Comparison of ENCODE assay signal across 8 cellular contexts in the genomic region with DNA sequence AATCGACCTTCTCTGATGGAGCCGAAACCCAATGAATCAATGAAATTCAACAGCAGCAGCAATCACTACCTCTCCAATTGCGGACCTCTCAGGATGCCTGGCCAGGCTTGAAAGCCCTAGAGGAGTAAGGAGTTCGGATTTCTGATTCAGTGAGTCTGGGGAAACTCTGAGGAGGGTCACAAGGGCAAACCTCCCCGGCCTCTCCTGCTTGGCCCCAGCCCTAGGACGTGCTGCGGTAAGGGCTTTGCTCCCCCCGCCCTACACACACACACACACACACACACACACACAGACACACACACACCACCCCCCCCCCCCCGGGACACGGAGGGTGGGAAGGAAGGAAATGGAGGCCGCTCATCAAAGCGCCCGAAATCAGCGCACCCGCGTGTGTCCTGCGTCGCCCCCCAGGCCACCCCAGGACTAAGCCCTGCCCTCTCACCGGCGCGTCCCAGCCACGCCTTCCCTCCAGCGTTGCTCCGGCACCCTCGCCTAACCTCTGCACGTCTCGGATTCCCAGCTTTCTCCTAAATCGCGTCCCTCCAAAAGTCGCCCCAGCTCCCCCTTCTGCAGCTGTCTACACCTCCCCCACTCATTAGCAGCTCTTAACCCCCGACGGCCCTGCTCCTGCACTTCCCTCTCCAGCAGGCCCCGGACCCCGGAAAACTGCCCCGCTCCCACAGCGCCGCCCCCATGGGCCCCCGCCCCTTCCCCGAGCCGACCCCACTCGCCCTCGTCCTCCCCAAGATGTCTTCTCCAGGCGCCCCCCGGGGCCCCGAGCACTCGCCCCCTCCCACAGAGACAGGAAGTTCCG. TPM values are rescaled to one million over a fixed set of nuclear protein-coding genes. Genes with fewer than 3 reads are reported as not detected.
DNase-seq lines count a peak whose midpoint lies in the region; ATAC-seq and TF ChIP-seq lines count a peak whose summit lies in the region.

No MANE protein-coding gene starts in this region.

- peak overlapping the region; percentile 95 for H3K4me3 Mint-ChIP-seq in WTC11
- peak overlapping the region; percentile 93 for H3K4me3 Mint-ChIP-seq in mesothelial cell of epicardium

- H3K27me3 Mint-ChIP-seq in WTC11 (ENCODE audit: low read depth): peaks cover 14% of the 10 kb centered on the region
- H3K27me3 Mint-ChIP-seq in mesothelial cell of epicardium (ENCODE audit: low read depth): no peaks in the 10 kb centered on the region

- H3K4me3 ChIP-seq in HL-60 (replicated peaks; ENCODE audit: insufficient read depth, low read length): peak overlapping the region; percentile 88
- H3K4me3 ChIP-seq in thoracic aorta: peak overlapping the region; percentile 80

- CTCF ChIA-PET in WTC11 (lab: Charles Lee): interaction anchor here (0.7 to 2.9 kb wide), 9 partner anchors 12 to 146 kb away, joined by 3 to 16 read pairs (median 5); no protein-coding TSS in a partner anchor

- H3K9me3 ChIP-seq in thoracic aorta: no peaks in the 10 kb centered on the region

- H3K27me3 ChIP-seq in HL-60 (ENCODE audit: insufficient read depth, poor library complexity, severe bottlenecking) (no peaks in the 10 kb centered on the region), thoracic aorta (replicated peaks; ENCODE audit: insufficient read depth) (no peaks in the 10 kb centered on the region)

- DNase-seq in DMS 273 (lab: John Stamatoyannopoulos, UW; ENCODE audit: unreplicated experiment) (peak; percentile 63), DMS 273 treated with DMSO at 0.1 percent for 48 hours (lab: John Stamatoyannopoulos, UW) (no peak), HL-60 (ENCODE audit: low read depth in 1 of 2, low spot score in 1 of 2) (peak in 1 of 2 experiments; percentile 28), WTC11 (ENCODE audit: low spot score) (peak; percentile 65), ecto neural progenitor cell (ENCODE audit: low spot score) (peak; percentile 79), mesothelial cell of epicardium (ENCODE audit: low spot score in 2 of 2, unreplicated experiment in 2 of 2) (peak; percentile 39 to 54), thoracic aorta (ENCODE audit: low spot score) (no peak), hippocampal formation (lab: John Stamatoyannopoulos, UW) (no peak)

- H3K36me3 Mint-ChIP-seq in WTC11 (peaks cover 6% of the 10 kb centered on the region), mesothelial cell of epicardium (no peaks in the 10 kb centered on the region)

- H3K27ac ChIP-seq in HL-60 (replicated peaks) (peak overlapping the region; percentile 51), thoracic aorta (peak overlapping the region; percentile 69 to 71)

- H3K36me3 ChIP-seq in thoracic aorta: no peaks in the 10 kb centered on the region

- H3K27ac Mint-ChIP-seq in WTC11 (peak overlapping the region; percentile 91), mesothelial cell of epicardium (peak overlapping the region; percentile 92)

- TF ChIP-seq CTCF in HL-60 (IDR thresholded peaks at IDR 0.05; ENCODE audit: insufficient read depth, low read length) (no peak), WTC11 (IDR thresholded peaks at IDR 0.05) (no peak), mesothelial cell of epicardium (IDR thresholded peaks at IDR 0.05; ENCODE audit: unreplicated experiment) (no peak), thoracic aorta (IDR thresholded peaks at IDR 0.05) (no peak)

- H3K4me1 ChIP-seq in thoracic aorta (ENCODE audit: control insufficient read depth in 1 of 2, low read depth in 2 of 2): peaks cover 4 to 34% of the 10 kb centered on the region in 2 donors

- H3K4me1 Mint-ChIP-seq in WTC11 (peaks cover 30% of the 10 kb centered on the region), mesothelial cell of epicardium (peaks cover 30% of the 10 kb centered on the region)

- peaks cover 8% of the 10 kb centered on the region for H3K9me3 Mint-ChIP-seq in WTC11
- H3K9me3 Mint-ChIP-seq in mesothelial cell of epicardium: no peaks in the 10 kb centered on the region

- ATAC-seq in WTC11: peak; percentile 8
- ATAC-seq in thoracic aorta (ENCODE audit: insufficient number of reproducible peaks, low FRiP score, low read depth): peak; percentile 2

- POLR2A ChIA-PET in WTC11 (lab: Charles Lee): interaction anchor here (0.6 to 2.5 kb wide), 11 partner anchors 10 to 1586 kb away, joined by 3 to 12 read pairs (median 3); a partner anchor contains a TSS

TF ChIP-seq in WTC11, 78 proteins besides CTCF, POLR2A, EP300 and RAD21:
- TF ChIP-seq, protein P1, sequence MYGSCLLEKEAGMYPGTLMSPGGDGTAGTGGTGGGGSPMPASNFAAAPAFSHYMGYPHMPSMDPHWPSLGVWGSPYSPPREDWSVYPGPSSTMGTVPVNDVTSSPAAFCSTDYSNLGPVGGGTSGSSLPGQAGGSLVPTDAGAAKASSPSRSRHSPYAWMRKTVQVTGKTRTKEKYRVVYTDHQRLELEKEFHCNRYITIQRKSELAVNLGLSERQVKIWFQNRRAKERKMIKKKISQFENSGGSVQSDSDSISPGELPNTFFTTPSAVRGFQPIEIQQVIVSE (CRISPR knock-in tag; IDR thresholded peaks at IDR 0.05; ENCODE audit: borderline replicate concordance): no peak
- TF ChIP-seq, protein P2, sequence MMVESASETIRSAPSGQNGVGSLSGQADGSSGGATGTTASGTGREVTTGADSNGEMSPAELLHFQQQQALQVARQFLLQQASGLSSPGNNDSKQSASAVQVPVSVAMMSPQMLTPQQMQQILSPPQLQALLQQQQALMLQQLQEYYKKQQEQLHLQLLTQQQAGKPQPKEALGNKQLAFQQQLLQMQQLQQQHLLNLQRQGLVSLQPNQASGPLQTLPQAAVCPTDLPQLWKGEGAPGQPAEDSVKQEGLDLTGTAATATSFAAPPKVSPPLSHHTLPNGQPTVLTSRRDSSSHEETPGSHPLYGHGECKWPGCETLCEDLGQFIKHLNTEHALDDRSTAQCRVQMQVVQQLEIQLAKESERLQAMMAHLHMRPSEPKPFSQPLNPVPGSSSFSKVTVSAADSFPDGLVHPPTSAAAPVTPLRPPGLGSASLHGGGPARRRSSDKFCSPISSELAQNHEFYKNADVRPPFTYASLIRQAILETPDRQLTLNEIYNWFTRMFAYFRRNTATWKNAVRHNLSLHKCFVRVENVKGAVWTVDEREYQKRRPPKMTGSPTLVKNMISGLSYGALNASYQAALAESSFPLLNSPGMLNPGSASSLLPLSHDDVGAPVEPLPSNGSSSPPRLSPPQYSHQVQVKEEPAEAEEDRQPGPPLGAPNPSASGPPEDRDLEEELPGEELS (CRISPR knock-in tag; IDR thresholded peaks at IDR 0.05): 0 out of 2 replicates have a peak, but pooled peaks have one; percentile 10
- TF ChIP-seq, protein P3, sequence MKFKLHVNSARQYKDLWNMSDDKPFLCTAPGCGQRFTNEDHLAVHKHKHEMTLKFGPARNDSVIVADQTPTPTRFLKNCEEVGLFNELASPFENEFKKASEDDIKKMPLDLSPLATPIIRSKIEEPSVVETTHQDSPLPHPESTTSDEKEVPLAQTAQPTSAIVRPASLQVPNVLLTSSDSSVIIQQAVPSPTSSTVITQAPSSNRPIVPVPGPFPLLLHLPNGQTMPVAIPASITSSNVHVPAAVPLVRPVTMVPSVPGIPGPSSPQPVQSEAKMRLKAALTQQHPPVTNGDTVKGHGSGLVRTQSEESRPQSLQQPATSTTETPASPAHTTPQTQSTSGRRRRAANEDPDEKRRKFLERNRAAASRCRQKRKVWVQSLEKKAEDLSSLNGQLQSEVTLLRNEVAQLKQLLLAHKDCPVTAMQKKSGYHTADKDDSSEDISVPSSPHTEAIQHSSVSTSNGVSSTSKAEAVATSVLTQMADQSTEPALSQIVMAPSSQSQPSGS (CRISPR knock-in tag; IDR thresholded peaks at IDR 0.05; ENCODE audit: borderline replicate concordance, low read depth): no peak
- no peak for TF ChIP-seq ATF1 (CRISPR knock-in tag; IDR thresholded peaks at IDR 0.05)
- no peak for TF ChIP-seq ZNF416 (CRISPR knock-in tag; IDR thresholded peaks at IDR 0.05)
- TF ChIP-seq, protein P4, sequence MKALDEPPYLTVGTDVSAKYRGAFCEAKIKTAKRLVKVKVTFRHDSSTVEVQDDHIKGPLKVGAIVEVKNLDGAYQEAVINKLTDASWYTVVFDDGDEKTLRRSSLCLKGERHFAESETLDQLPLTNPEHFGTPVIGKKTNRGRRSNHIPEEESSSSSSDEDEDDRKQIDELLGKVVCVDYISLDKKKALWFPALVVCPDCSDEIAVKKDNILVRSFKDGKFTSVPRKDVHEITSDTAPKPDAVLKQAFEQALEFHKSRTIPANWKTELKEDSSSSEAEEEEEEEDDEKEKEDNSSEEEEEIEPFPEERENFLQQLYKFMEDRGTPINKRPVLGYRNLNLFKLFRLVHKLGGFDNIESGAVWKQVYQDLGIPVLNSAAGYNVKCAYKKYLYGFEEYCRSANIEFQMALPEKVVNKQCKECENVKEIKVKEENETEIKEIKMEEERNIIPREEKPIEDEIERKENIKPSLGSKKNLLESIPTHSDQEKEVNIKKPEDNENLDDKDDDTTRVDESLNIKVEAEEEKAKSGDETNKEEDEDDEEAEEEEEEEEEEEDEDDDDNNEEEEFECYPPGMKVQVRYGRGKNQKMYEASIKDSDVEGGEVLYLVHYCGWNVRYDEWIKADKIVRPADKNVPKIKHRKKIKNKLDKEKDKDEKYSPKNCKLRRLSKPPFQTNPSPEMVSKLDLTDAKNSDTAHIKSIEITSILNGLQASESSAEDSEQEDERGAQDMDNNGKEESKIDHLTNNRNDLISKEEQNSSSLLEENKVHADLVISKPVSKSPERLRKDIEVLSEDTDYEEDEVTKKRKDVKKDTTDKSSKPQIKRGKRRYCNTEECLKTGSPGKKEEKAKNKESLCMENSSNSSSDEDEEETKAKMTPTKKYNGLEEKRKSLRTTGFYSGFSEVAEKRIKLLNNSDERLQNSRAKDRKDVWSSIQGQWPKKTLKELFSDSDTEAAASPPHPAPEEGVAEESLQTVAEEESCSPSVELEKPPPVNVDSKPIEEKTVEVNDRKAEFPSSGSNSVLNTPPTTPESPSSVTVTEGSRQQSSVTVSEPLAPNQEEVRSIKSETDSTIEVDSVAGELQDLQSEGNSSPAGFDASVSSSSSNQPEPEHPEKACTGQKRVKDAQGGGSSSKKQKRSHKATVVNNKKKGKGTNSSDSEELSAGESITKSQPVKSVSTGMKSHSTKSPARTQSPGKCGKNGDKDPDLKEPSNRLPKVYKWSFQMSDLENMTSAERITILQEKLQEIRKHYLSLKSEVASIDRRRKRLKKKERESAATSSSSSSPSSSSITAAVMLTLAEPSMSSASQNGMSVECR (CRISPR knock-in tag; IDR thresholded peaks at IDR 0.05; ENCODE audit: borderline replicate concordance): 0 out of 2 replicates have a peak, but pooled peaks have one; percentile 37

RNA-seq across cellular contexts. Expression of a gene that starts 0.7 kb away (rescaled TPM):
- total RNA-seq in WTC11 (2021) (64.1 to 70.5 TPM (median 69.0 TPM) in 3 replicates), mesothelial cell of epicardium (54.5 to 58.7 TPM (median 56.6 TPM) in 3 replicates), thoracic aorta (100 to 1,000 TPM; 135 to 155 TPM)

Comparison
In these comparisons a context has a peak if more than half of its experiments do, and no peak if none do; other contexts are left out.
1. DNase-seq: peak in DMS 273 (single experiment), WTC11 (single experiment), ecto neural progenitor cell (single experiment) and mesothelial cell of epicardium (2 of 2); none in DMS 273 treated with DMSO at 0.1 percent for 48 hours (single experiment), thoracic aorta (single experiment) and hippocampal formation (0 of 2).